8 cellular contexts compared by ENCODE assay signal in the genomic region with DNA sequence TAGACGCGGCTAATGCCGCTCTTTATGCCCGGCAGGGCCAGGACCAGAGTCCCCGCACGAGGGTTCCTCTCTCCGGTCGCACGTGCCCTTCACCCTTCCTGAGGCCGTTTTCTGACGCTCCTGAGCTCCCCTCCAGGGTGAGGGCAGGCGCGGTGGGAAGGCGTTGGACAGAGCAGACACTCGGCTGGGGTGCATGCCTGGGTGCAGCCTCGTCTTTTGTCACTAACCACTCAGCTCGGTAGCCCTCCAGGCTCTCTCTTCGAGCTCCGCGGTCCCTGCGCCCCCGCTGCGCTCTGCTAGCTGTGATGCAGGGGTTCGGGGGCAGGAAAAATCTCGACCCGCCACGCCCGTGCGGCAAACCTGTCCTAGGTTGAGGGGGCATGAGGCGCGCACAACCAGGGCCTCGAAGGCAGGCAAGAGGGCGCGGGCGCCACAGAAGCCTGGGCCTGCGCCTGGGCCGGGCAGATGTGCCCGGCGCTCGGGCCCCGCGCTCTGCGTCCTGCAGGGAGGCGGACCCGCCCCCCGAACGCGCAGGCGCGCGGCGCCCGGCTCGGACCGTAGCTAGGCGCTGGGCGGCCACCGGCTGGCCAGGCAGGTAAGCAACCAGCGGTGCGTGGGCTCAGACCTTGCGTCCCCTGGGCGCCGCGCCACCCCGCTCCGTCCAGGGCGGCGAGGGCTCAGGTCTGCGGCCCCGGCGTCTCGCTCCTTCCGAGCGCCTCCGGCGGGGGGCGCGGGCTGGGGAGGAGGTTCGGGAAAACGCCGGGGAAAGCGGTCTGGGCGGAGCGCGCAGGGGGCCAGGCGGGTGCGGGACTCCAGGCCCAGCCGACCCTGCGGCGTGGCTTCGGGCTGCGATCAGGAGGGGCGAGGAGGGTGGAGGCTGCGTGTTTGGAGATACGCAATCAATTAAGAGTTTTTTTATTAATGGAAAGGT. TPM values are rescaled to one million over a fixed set of nuclear protein-coding genes. Genes with fewer than 3 reads are reported as not detected.
A peak's percentile ranks its signal among the peaks of the same experiment; 100 is the strongest.
DNase-seq lines count a peak whose midpoint lies in the region; ATAC-seq and TF ChIP-seq lines count a peak whose summit lies in the region.

A gene (plus strand): TSS at position 548 of the 931 bp plus-strand sequence. CDS start 5,807 bp downstream, outside the sequence.

- peak; percentile 61 for DNase-seq in ELR (ENCODE audit: low read depth)
- DNase-seq in NCI-H146 (lab: John Stamatoyannopoulos, UW): peak; percentile 71
- peak in 1 of 2 donors; percentile 12 for DNase-seq in activated naive CD4-positive, alpha-beta T cell treated with anti-CD3 and anti-CD28 coated beads, Interleukin-2, amount 50 U/mL, for 72 hours (ENCODE audit: low spot score in 2 of 2)
- DNase-seq in cardiac muscle cell (ENCODE audit: low read depth in 1 of 2, low spot score in 1 of 2): peak; percentile 59 to 84
- no peak for DNase-seq in osteocyte (ENCODE audit: extremely low spot score, unreplicated experiment)
- no peak for DNase-seq in Kasumi-1 (lab: John Stamatoyannopoulos, UW)

- H3K27me3 Mint-ChIP-seq in osteocyte (ENCODE audit: unreplicated experiment): peaks cover 27% of the 10 kb centered on the region

- no peaks in the 10 kb centered on the region for H3K36me3 ChIP-seq in cardiac muscle cell

- H3K27me3 ChIP-seq in cardiac muscle cell: peaks cover 26% of the 10 kb centered on the region

- H3K4me3 ChIP-seq in cardiac muscle cell: peak within 1 kb of the TSS; percentile 49

- no peaks in the 10 kb centered on the region for H3K36me3 Mint-ChIP-seq in activated naive CD4-positive, alpha-beta T cell treated with anti-CD3 and anti-CD28 coated beads, Interleukin-2, amount 50 U/mL, for 72 hours
- no peaks in the 10 kb centered on the region for H3K36me3 Mint-ChIP-seq in osteocyte (ENCODE audit: unreplicated experiment)

- no peak for TF ChIP-seq CTCF in cardiac muscle cell (IDR thresholded peaks at IDR 0.05; ENCODE audit: low read depth, low read length)
- TF ChIP-seq CTCF in osteocyte (IDR thresholded peaks at IDR 0.05): no peak

- peak; percentile 63 to 70 for ATAC-seq in activated naive CD4-positive, alpha-beta T cell treated with anti-CD3 and anti-CD28 coated beads, Interleukin-2, amount 50 U/mL, for 72 hours
- ATAC-seq in GM19455 (IDR thresholded peaks at IDR 0.05; ENCODE audit: unreplicated experiment): no peak
- no peak for ATAC-seq in HG02623 (IDR thresholded peaks at IDR 0.05; ENCODE audit: unreplicated experiment)

- no peak within 1 kb of the TSS for H3K27ac Mint-ChIP-seq in activated naive CD4-positive, alpha-beta T cell treated with anti-CD3 and anti-CD28 coated beads, Interleukin-2, amount 50 U/mL, for 72 hours
- H3K27ac Mint-ChIP-seq in osteocyte (ENCODE audit: unreplicated experiment): no peak within 1 kb of the TSS

- H3K9me3 ChIP-seq in cardiac muscle cell (ENCODE audit: low read depth): no peaks in the 10 kb centered on the region

- H3K4me1 Mint-ChIP-seq in osteocyte (ENCODE audit: unreplicated experiment): no peaks in the 10 kb centered on the region

- H3K4me1 ChIP-seq in cardiac muscle cell (ENCODE audit: low read depth): no peaks in the 10 kb centered on the region

- H3K27ac ChIP-seq in cardiac muscle cell: no peak within 1 kb of the TSS

- peak within 1 kb of the TSS; percentile 77 for H3K4me3 Mint-ChIP-seq in osteocyte (ENCODE audit: unreplicated experiment)

- H3K9me3 Mint-ChIP-seq in activated naive CD4-positive, alpha-beta T cell treated with anti-CD3 and anti-CD28 coated beads, Interleukin-2, amount 50 U/mL, for 72 hours: no peaks in the 10 kb centered on the region
- no peaks in the 10 kb centered on the region for H3K9me3 Mint-ChIP-seq in osteocyte (ENCODE audit: unreplicated experiment)

RNA-seq across cellular contexts. Expression of the gene that starts here (rescaled TPM):
- 10 to 100 TPM in 1 of 2 donors, 1 to 10 TPM in 1; 9.1 to 15.3 TPM for total RNA-seq in activated naive CD4-positive, alpha-beta T cell treated with anti-CD3 and anti-CD28 coated beads, Interleukin-2, amount 50 U/mL, for 72 hours
- 30.7 and 115 TPM in 2 replicates for total RNA-seq in cardiac muscle cell
- polyA plus RNA-seq in cardiac muscle cell: 17.8 and 22.6 TPM in 2 replicates
- 14.1 and 17.5 TPM in 2 replicates for total RNA-seq in osteocyte

Comparison
In these comparisons a context has a peak if more than half of its experiments do, and no peak if none do; other contexts are left out.
1. DNase-seq: peak in ELR (single experiment), NCI-H146 (single experiment) and cardiac muscle cell (2 of 2); none in osteocyte (single experiment) and Kasumi-1 (0 of 2).
2. ATAC-seq: peak in activated naive CD4-positive, alpha-beta T cell treated with anti-CD3 and anti-CD28 coated beads, Interleukin-2, amount 50 U/mL, for 72 hours (2 of 2); none in GM19455 (single experiment) and HG02623 (single experiment).